Comparison of ENCODE assay signal across 14 cellular contexts in the genomic region with DNA sequence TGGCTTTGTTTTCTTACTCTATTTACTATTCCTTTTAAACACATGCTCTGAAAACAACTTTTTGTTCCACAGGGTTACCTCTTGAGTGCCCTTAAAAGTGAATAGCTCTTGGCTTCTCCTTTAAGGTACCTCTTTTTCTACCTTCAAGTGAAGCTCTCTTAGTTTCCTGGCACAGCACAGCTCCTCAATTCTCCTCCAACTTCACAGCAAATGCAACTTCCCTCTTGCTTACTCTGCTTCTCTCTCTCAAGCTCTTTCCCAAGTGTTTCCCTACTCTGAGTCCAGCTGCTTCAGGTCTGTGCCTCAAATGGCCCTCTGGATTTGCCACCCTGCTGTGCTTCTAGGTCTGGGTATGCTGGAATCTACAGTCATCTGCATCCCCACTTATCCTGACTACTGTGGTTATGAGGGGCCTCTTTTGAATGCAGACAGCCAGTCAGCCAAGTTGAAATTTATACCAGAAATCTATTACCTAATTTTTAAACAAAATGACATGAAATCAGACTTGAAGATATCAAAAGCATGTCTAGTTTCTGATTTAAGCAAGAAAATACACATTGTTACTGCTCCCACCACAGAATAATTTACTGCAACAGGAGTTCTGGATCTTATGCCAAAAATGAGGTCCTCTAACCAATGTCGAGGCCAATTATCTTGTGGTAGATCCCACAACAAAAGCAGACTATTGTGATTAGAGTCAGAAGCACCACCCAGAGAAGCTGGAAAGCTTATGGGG.
"Had no signal": no experiment of that assay in that cellular context is flagged by ENCODE, and none has a peak within 500 bp of the region (broad histone marks: within the 10 kb centered on the region; RNA-seq: fewer than 3 reads in every experiment).

No MANE protein-coding gene starts in this region.

- H3K9me3 ChIP-seq: gastroesophageal sphincter, left ventricle myocardium inferior, neutrophil, testis had no signal

- H3K27me3 ChIP-seq: gastroesophageal sphincter, neutrophil, testis had no signal

- DNase-seq: activated CD4-positive, alpha-beta T cell treated with anti-CD3 and anti-CD28 coated beads, Interleukin-2, amount 10 ng/mL, durations not matched to agents 7 days and 5 days; activated CD4-positive, CD25-positive, alpha-beta regulatory T cell; activated naive CD4-positive, alpha-beta T cell treated with anti-CD3 and anti-CD28 coated beads, Interleukin-2, amount 10 ng/mL, durations not matched to agents 7 days and 5 days; activated T-cell treated with anti-CD3 and anti-CD28 coated beads for 4 hours; amniotic stem cell; left ventricle myocardium inferior; posterior cingulate gyrus; stimulated activated CD4-positive, alpha-beta T cell treated with anti-CD3 and anti-CD28 coated beads, Interleukin-15, amount 100 ng/mL, for 24 hours; stimulated activated CD4-positive, alpha-beta T cell treated with anti-CD3 and anti-CD28 coated beads, Interleukin-4, amount 100 ng/mL, for 24 hours; stimulated activated naive CD8-positive, alpha-beta T cell treated with anti-CD3 and anti-CD28 coated beads, Interleukin-15, amount 100 ng/mL, for 72 hours; testis had no signal

- H3K4me1 ChIP-seq: testis had no signal

- ATAC-seq: activated T-helper 17 cell treated with anti-CD3 and anti-CD28 coated beads, Interleukin-2, amount 50 U/mL, for 72 hours; gastroesophageal sphincter; stimulated activated naive CD8-positive, alpha-beta T cell treated with anti-CD3 and anti-CD28 coated beads, Interleukin-15, amount 100 ng/mL, for 72 hours had no signal

- H3K27ac ChIP-seq: gastroesophageal sphincter, left ventricle myocardium inferior, neutrophil, testis had no signal

- H3K36me3 ChIP-seq: gastroesophageal sphincter, neutrophil had no signal

- H3K4me3 ChIP-seq: gastroesophageal sphincter, left ventricle myocardium inferior, testis had no signal
